2 cellular contexts compared by ENCODE assay signal in genomic region chr18:50247562-50247961, GRCh38.
TF ChIP-seq lines count a peak whose summit lies in the region.

No MANE protein-coding gene starts in this region.

TF ChIP-seq in liver, 16 proteins besides CTCF, POLR2A, EP300 and RAD21:
- TF ChIP-seq HNF4A (conservative IDR thresholded peaks at IDR 0.05), result peak; percentile 60 to 71
- TF ChIP-seq RXRA (IDR thresholded peaks at IDR 0.05), result no peak
- no peak for TF ChIP-seq TAF1 (conservative IDR thresholded peaks at IDR 0.05)

TF ChIP-seq in HepG2, 621 proteins besides CTCF, POLR2A, EP300 and RAD21:
- TF ChIP-seq SRF (IDR thresholded peaks at IDR 0.05; ENCODE audit: low read depth, low read length), result no peak
- TF ChIP-seq STAG1 (CRISPR knock-in tag; IDR thresholded peaks at IDR 0.05), result no peak
- TF ChIP-seq KLF11 (CRISPR knock-in tag; IDR thresholded peaks at IDR 0.05), result no peak
- no peak for TF ChIP-seq JARID2 (CRISPR knock-in tag; IDR thresholded peaks at IDR 0.05; ENCODE audit: insufficient replicate concordance)
